In the genomic region with DNA sequence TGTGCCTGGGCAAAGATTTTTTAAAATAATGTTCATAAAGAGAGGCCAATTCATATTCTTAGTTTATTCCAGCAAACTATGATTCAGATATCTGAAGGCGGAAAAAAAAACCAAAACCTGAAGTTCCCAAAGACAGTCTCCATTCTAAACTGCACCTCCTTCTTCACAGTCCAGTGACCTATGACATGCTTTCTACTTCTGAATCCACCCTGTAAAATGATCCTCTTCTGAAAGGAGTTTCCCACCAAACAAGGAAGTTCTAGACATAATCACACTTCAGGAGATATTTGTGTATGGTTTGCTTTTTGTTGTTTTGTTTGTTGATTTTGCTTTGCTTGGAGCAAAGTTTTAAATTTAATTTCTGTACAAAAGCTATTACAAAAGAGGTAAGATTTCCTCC, we compare ENCODE assay signal across 32 cellular contexts. TPM values are rescaled to one million over a fixed set of nuclear protein-coding genes. Genes with fewer than 3 reads are reported as not detected.
"Had no signal": no experiment of that assay in that cellular context is flagged by ENCODE, and none has a peak within 500 bp of the region (broad histone marks: within the 10 kb centered on the region; RNA-seq: fewer than 3 reads in every experiment).

No MANE protein-coding gene starts in this region.

- H3K27me3 ChIP-seq: adrenal gland had no signal

- FAIRE-seq: bronchial epithelial cell, RCC 7860 had no signal

- H3K4me3 ChIP-seq: adrenal gland had no signal

- H3K4me1 ChIP-seq: adrenal gland had no signal

- H3K36me3 ChIP-seq: adrenal gland had no signal

- DNase-seq: activated B cell treated with CpG ODN at 0.5 μM for 24 hours; activated CD4-positive, alpha-beta memory T cell treated with anti-CD3 and anti-CD28 coated beads for 36 hours; activated CD4-positive, alpha-beta T cell treated with anti-CD3 and anti-CD28 coated beads for 4 hours; activated CD4-positive, alpha-beta T cell treated with anti-CD3 and anti-CD28 coated beads, Interleukin-2, amount 50 U/mL, for 1 hour; activated CD4-positive, CD25-positive, alpha-beta regulatory T cell treated with anti-CD3 and anti-CD28 coated beads, Interleukin-2, amount 50 U/mL, for 72 hours; activated CD8-positive, alpha-beta memory T cell treated with anti-CD3 and anti-CD28 coated beads, Interleukin-2, amount 50 U/mL, for 4 hours; activated gamma-delta T cell treated with Interleukin-2 at 50 U/mL for 16 hours; activated naive CD4-positive, alpha-beta T cell treated with anti-CD3 and anti-CD28 coated beads for 36 hours; activated T-cell treated with anti-CD3 and anti-CD28 coated beads for 4 hours; activated T-cell treated with anti-CD3 and anti-CD28 coated beads, Interleukin-2, amount 50 U/mL, for 4 hours; adrenal gland; caudate nucleus; cerebellar nuclear complex; MM.1S; NCI-H1092 treated with DMSO at 0.1 percent for 48 hours; NCI-H1417; NCI-H146; NCI-H187 treated with DMSO at 0.1 percent for 48 hours; NCI-H345; NCI-H524 treated with DMSO at 0.1 percent for 48 hours; Right ventricle myocardium superior; SW 1271; T-helper 1 cell; T-helper 2 cell; T-helper 9 cell had no signal

- H3K27ac ChIP-seq: adrenal gland, RWPE1, VCaP had no signal

- H3K9me3 ChIP-seq: adrenal gland had no signal

- ATAC-seq: activated naive CD4-positive, alpha-beta T cell treated with anti-CD3 and anti-CD28 coated beads, Interleukin-2, amount 50 U/mL, for 72 hours; activated T-cell treated with anti-CD3 and anti-CD28 coated beads, Interleukin-2, amount 50 U/mL, for 4 hours had no signal

RNA-seq across cellular contexts. Expression of a gene that starts 12.9 kb away (rescaled TPM):
- total RNA-seq: activated B cell treated with CpG ODN at 0.5 μM for 24 hours; activated CD4-positive, alpha-beta memory T cell treated with anti-CD3 and anti-CD28 coated beads for 36 hours; activated naive CD4-positive, alpha-beta T cell treated with anti-CD3 and anti-CD28 coated beads for 36 hours; activated naive CD4-positive, alpha-beta T cell treated with anti-CD3 and anti-CD28 coated beads, Interleukin-2, amount 50 U/mL, for 72 hours; activated T-helper 1 cell treated with anti-CD3 and anti-CD28 coated beads, Interleukin-12 subunit alpha, Interleukin-12 subunit beta, Interleukin-2, Interleukin-4 antibody, amounts not matched to agents 30 ng/mL and 10 ng/mL and 1 ng/mL, durations not matched to agents 14 hours and 24 hours and 36 hours; NCI-H460; Right ventricle myocardium superior had no signal
